18 cellular contexts compared by ENCODE assay signal in genomic region chr4:27176881-27177280, GRCh38.
A peak's percentile ranks its signal among the peaks of the same experiment; 100 is the strongest.
DNase-seq lines count a peak whose midpoint lies in the region; ATAC-seq, FAIRE-seq and TF ChIP-seq lines count a peak whose summit lies in the region.
"Had no signal": no experiment of that assay in that cellular context is flagged by ENCODE, and none has a peak within 500 bp of the region (broad histone marks: within the 10 kb centered on the region; RNA-seq: fewer than 3 reads in every experiment).

No MANE protein-coding gene starts in this region.

- no peak for FAIRE-seq in HTR-8/SVneo (lab: Jason Lieb, UNC)
- FAIRE-seq: RCC 7860 had no signal

- H4K20me1 ChIP-seq in GM23338 (replicated peaks; ENCODE audit: insufficient read depth), result no peaks in the 10 kb centered on the region
- no peaks in the 10 kb centered on the region for H4K20me1 ChIP-seq in smooth muscle cell (ENCODE audit: low read depth)

- H3K27me3 Mint-ChIP-seq in GM23338 (ENCODE audit: insufficient read depth, low read depth, poor library complexity), result no peaks in the 10 kb centered on the region
- no peaks in the 10 kb centered on the region for H3K27me3 Mint-ChIP-seq in endodermal cell (ENCODE audit: insufficient read depth)

- no peaks in the 10 kb centered on the region for H3K79me2 ChIP-seq in GM23338 (replicated peaks; ENCODE audit: insufficient read depth)
- H3K79me2 ChIP-seq in smooth muscle cell (ENCODE audit: low read depth), result no peaks in the 10 kb centered on the region

- H3K4me2 ChIP-seq in GM23338 (no peak overlapping the region), smooth muscle cell (no peak overlapping the region)

- no peaks in the 10 kb centered on the region for H3K9me2 ChIP-seq in GM23338 (ENCODE audit: insufficient read depth)

- no peak overlapping the region for H3K4me3 ChIP-seq in GM23338
- H3K4me3 ChIP-seq in endodermal cell (ENCODE audit: low read length), result no peak overlapping the region
- no peak overlapping the region for H3K4me3 ChIP-seq in smooth muscle cell
- H3K4me3 ChIP-seq: SJCRH30 had no signal

- H3K9me3 ChIP-seq in endodermal cell (ENCODE audit: control insufficient read depth, low read length) (peaks cover under 1% of the 10 kb centered on the region), smooth muscle cell (replicated peaks; ENCODE audit: low read depth) (no peaks in the 10 kb centered on the region)
- H3K9me3 ChIP-seq: SJCRH30 had no signal

- H2AFZ ChIP-seq in GM23338 (peak overlapping the region; percentile 9), smooth muscle cell (ENCODE audit: low read depth) (peak overlapping the region; percentile 28)

- H3K36me3 ChIP-seq in GM23338 (ENCODE audit: insufficient read depth), result no peaks in the 10 kb centered on the region; the same call in 1 of the 2 replicates
- no peaks in the 10 kb centered on the region for H3K36me3 ChIP-seq in endodermal cell (ENCODE audit: control insufficient read depth, insufficient read depth, low read length)
- H3K36me3 ChIP-seq in smooth muscle cell (ENCODE audit: low read depth), result no peaks in the 10 kb centered on the region
- H3K36me3 ChIP-seq: SJCRH30 had no signal

- H3K9me3 Mint-ChIP-seq in GM23338 (no peaks in the 10 kb centered on the region), endodermal cell (no peaks in the 10 kb centered on the region)

- 45 to 51% methylated on average over 1 to 2 of the region's 2 CpGs for WGBS in endodermal cell (ENCODE audit: insufficient coverage in 1 of 2, insufficient read length in 1 of 2), 2 experiments
- 33% methylated on average over 2 of the region's 2 CpGs for WGBS in smooth muscle cell (ENCODE audit: low lambda C conversion rate)

- no peak overlapping the region for H3K9ac ChIP-seq in endodermal cell (ENCODE audit: extremely low read depth, low read length, poor library complexity, severe bottlenecking)
- no peak overlapping the region for H3K9ac ChIP-seq in smooth muscle cell (ENCODE audit: low read depth)

- no peak overlapping the region for H3K27ac Mint-ChIP-seq in GM23338
- no peak overlapping the region for H3K27ac Mint-ChIP-seq in endodermal cell
- H3K27ac Mint-ChIP-seq: CD8-positive, alpha-beta T cell; T-cell had no signal

- no peak overlapping the region for H3K27ac ChIP-seq in GM23338 (ENCODE audit: low read depth)
- no peak overlapping the region for H3K27ac ChIP-seq in endodermal cell (ENCODE audit: low read depth, low read length)
- H3K27ac ChIP-seq in smooth muscle cell (ENCODE audit: low read depth), result no peak overlapping the region
- H3K27ac ChIP-seq: SJCRH30 had no signal

- TF ChIP-seq CTCF in GM23338 (conservative IDR thresholded peaks at IDR 0.05; ENCODE audit: low read depth in 2 of 2) (no peak), endodermal cell (conservative IDR thresholded peaks at IDR 0.05) (no peak), smooth muscle cell (IDR thresholded peaks at IDR 0.05; ENCODE audit: borderline replicate concordance, insufficient read depth, poor library complexity, severe bottlenecking) (no peak)

- ATAC-seq in GM23338, result peak; percentile 34; the same call in 2 of the 3 replicates
- ATAC-seq: CD8-positive, alpha-beta T cell; T-cell had no signal

- H3K4me3 Mint-ChIP-seq in GM23338 (no peak overlapping the region), endodermal cell (no peak overlapping the region)
- H3K4me3 Mint-ChIP-seq: CD8-positive, alpha-beta T cell; T-cell had no signal

- no peaks in the 10 kb centered on the region for H3K36me3 Mint-ChIP-seq in GM23338 (ENCODE audit: low read depth)
- H3K36me3 Mint-ChIP-seq in endodermal cell (ENCODE audit: low read depth), result no peaks in the 10 kb centered on the region
- H3K36me3 Mint-ChIP-seq: CD8-positive, alpha-beta T cell; T-cell had no signal

- DNase-seq in DMS53 (lab: John Stamatoyannopoulos, UW), result peak; percentile 53
- DNase-seq in DMS53 treated with DMSO at 0.1 percent for 48 hours (lab: John Stamatoyannopoulos, UW; ENCODE audit: unreplicated experiment), result no peak
- DNase-seq in GM23338 (ENCODE audit: low spot score), result no peak
- peak; percentile 65 for DNase-seq in endodermal cell
- no peak for DNase-seq in smooth muscle cell (lab: John Stamatoyannopoulos, UW; ENCODE audit: unreplicated experiment)
- no peak for DNase-seq in activated effector memory CD4-positive, alpha-beta T cell treated with anti-CD3 and anti-CD28 coated beads, Interleukin-2, amount 50 U/mL, for 16 hours
- no peak for DNase-seq in NCI-H446 treated with DMSO at 0.1 percent for 48 hours (lab: John Stamatoyannopoulos, UW)
- no peak for DNase-seq in HTR-8/SVneo (ENCODE audit: insufficient read length, low spot score)
- DNase-seq: 8988T; CD8-positive, alpha-beta T cell; GF-D8; GOT3; NCI-H187 treated with DMSO at 0.1 percent for 48 hours; NCI-H2107; NCI-H2227 treated with DMSO at 0.1 percent for 48 hours; T-cell had no signal

- no peaks in the 10 kb centered on the region for H3F3A ChIP-seq in GM23338 (replicated peaks; ENCODE audit: low read depth)
- H3F3A ChIP-seq in smooth muscle cell (ENCODE audit: low read depth), result no peaks in the 10 kb centered on the region

- peaks cover 3% of the 10 kb centered on the region; the same call in 1 of the 3 replicates for H3K4me1 Mint-ChIP-seq in GM23338
- peaks cover 8% of the 10 kb centered on the region for H3K4me1 Mint-ChIP-seq in endodermal cell
- H3K4me1 Mint-ChIP-seq: T-cell had no signal

- H3K27me3 ChIP-seq in GM23338 (ENCODE audit: insufficient read depth), result no peaks in the 10 kb centered on the region
- H3K27me3 ChIP-seq in endodermal cell (ENCODE audit: control insufficient read depth, insufficient read depth, low read length, poor library complexity, severe bottlenecking), result no peaks in the 10 kb centered on the region
- H3K27me3 ChIP-seq in smooth muscle cell (ENCODE audit: low read depth), result no peaks in the 10 kb centered on the region
- H3K27me3 ChIP-seq: SJCRH30 had no signal

- H3K4me1 ChIP-seq in GM23338 (ENCODE audit: insufficient read depth), result no peaks in the 10 kb centered on the region
- peaks cover 5% of the 10 kb centered on the region for H3K4me1 ChIP-seq in endodermal cell (ENCODE audit: control insufficient read depth, insufficient read depth, low read length)
- no peaks in the 10 kb centered on the region for H3K4me1 ChIP-seq in smooth muscle cell (ENCODE audit: low read depth)
- H3K4me1 ChIP-seq: SJCRH30 had no signal

TF ChIP-seq in GM23338, 12 proteins besides CTCF, POLR2A, EP300 and RAD21 (continues in another document):
- TF ChIP-seq POLR2AphosphoS5 (IDR thresholded peaks at IDR 0.05; ENCODE audit: low read depth) (no peak), EZH2phosphoT487 (IDR thresholded peaks at IDR 0.05; ENCODE audit: unreplicated experiment) (no peak)
- TF ChIP-seq, protein P1, sequence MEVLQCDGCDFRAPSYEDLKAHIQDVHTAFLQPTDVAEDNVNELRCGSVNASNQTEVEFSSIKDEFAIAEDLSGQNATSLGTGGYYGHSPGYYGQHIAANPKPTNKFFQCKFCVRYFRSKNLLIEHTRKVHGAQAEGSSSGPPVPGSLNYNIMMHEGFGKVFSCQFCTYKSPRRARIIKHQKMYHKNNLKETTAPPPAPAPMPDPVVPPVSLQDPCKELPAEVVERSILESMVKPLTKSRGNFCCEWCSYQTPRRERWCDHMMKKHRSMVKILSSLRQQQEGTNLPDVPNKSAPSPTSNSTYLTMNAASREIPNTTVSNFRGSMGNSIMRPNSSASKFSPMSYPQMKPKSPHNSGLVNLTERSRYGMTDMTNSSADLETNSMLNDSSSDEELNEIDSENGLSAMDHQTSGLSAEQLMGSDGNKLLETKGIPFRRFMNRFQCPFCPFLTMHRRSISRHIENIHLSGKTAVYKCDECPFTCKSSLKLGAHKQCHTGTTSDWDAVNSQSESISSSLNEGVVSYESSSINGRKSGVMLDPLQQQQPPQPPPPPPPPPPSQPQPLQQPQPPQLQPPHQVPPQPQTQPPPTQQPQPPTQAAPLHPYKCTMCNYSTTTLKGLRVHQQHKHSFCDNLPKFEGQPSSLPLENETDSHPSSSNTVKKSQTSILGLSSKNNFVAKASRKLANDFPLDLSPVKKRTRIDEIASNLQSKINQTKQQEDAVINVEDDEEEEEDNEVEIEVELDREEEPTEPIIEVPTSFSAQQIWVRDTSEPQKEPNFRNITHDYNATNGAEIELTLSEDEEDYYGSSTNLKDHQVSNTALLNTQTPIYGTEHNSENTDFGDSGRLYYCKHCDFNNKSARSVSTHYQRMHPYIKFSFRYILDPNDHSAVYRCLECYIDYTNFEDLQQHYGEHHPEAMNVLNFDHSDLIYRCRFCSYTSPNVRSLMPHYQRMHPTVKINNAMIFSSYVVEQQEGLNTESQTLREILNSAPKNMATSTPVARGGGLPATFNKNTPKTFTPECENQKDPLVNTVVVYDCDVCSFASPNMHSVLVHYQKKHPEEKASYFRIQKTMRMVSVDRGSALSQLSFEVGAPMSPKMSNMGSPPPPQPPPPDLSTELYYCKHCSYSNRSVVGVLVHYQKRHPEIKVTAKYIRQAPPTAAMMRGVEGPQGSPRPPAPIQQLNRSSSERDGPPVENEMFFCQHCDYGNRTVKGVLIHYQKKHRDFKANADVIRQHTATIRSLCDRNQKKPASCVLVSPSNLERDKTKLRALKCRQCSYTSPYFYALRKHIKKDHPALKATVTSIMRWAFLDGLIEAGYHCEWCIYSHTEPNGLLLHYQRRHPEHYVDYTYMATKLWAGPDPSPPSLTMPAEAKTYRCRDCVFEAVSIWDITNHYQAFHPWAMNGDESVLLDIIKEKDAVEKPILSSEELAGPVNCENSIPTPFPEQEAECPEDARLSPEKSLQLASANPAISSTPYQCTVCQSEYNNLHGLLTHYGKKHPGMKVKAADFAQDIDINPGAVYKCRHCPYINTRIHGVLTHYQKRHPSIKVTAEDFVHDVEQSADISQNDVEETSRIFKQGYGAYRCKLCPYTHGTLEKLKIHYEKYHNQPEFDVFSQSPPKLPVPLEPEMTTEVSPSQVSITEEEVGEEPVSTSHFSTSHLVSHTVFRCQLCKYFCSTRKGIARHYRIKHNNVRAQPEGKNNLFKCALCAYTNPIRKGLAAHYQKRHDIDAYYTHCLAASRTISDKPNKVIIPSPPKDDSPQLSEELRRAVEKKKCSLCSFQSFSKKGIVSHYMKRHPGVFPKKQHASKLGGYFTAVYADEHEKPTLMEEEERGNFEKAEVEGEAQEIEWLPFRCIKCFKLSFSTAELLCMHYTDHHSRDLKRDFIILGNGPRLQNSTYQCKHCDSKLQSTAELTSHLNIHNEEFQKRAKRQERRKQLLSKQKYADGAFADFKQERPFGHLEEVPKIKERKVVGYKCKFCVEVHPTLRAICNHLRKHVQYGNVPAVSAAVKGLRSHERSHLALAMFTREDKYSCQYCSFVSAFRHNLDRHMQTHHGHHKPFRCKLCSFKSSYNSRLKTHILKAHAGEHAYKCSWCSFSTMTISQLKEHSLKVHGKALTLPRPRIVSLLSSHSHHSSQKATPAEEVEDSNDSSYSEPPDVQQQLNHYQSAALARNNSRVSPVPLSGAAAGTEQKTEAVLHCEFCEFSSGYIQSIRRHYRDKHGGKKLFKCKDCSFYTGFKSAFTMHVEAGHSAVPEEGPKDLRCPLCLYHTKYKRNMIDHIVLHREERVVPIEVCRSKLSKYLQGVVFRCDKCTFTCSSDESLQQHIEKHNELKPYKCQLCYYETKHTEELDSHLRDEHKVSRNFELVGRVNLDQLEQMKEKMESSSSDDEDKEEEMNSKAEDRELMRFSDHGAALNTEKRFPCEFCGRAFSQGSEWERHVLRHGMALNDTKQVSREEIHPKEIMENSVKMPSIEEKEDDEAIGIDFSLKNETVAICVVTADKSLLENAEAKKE (CRISPR knock-in tag; IDR thresholded peaks at IDR 0.05), result no peak

Comparison
In these comparisons a context has a peak if more than half of its experiments do, and no peak if none do; other contexts are left out.
1. DNase-seq: peak in DMS53 (single experiment) and endodermal cell (single experiment); none in DMS53 treated with DMSO at 0.1 percent for 48 hours (single experiment), GM23338 (single experiment), smooth muscle cell (single experiment), activated effector memory CD4-positive, alpha-beta T cell treated with anti-CD3 and anti-CD28 coated beads, Interleukin-2, amount 50 U/mL, for 16 hours (single experiment), NCI-H446 treated with DMSO at 0.1 percent for 48 hours (single experiment) and HTR-8/SVneo (single experiment).